26 cellular contexts compared by ENCODE assay signal in genomic region chr13:37382156-37382555, GRCh38.
A peak's percentile ranks its signal among the peaks of the same experiment; 100 is the strongest.
DNase-seq lines count a peak whose midpoint lies in the region; ATAC-seq, FAIRE-seq and TF ChIP-seq lines count a peak whose summit lies in the region.
"Had no signal": no experiment of that assay in that cellular context is flagged by ENCODE, and none has a peak within 500 bp of the region (broad histone marks: within the 10 kb centered on the region; RNA-seq: fewer than 3 reads in every experiment).

No MANE protein-coding gene starts in this region.

- BruUV-seq in HepG2 (replicated peaks; lab: Mats Ljungman, UMichigan): no TSS peak

- TF ChIP-seq CTCF in HepG2 (CRISPR knock-in tag; IDR thresholded peaks at IDR 0.05) (no peak), right lobe of liver (IDR thresholded peaks at IDR 0.05) (no peak), ovary (IDR thresholded peaks at IDR 0.05) (no peak)

- TF ChIP-seq EP300 in HepG2 (IDR thresholded peaks at IDR 0.05; ENCODE audit: low read depth in 2 of 2, low read length in 2 of 2) (no peak), HepG2 (CRISPR knock-in tag; IDR thresholded peaks at IDR 0.05; ENCODE audit: borderline replicate concordance) (no peak), ovary (IDR thresholded peaks at IDR 0.05) (no peak)

- no peaks in the 10 kb centered on the region for H3K27me3 ChIP-seq in HepG2 (ENCODE audit: control insufficient read depth in 1 of 2, insufficient read depth in 2 of 2, low read length in 2 of 2)
- no peaks in the 10 kb centered on the region for H3K27me3 ChIP-seq in right lobe of liver
- H3K27me3 ChIP-seq in ovary: no peaks in the 10 kb centered on the region
- H3K27me3 ChIP-seq: BLaER1 had no signal

- in situ Hi-C loops in HepG2 (cut with HindIII; ENCODE audit: extremely low pct_ligation_motif_present, low pct_unique_long_range_greater_than_20kb): no loop called here

- no peaks in the 10 kb centered on the region for H4K20me1 ChIP-seq in HepG2 (ENCODE audit: insufficient read depth, low read length)
- H4K20me1 ChIP-seq: BLaER1 had no signal

- CTCF ChIA-PET in HepG2 (lab: Yijun Ruan, JAX; ENCODE audit: low intra/inter-chr PET ratio, low total read pairs): no interaction called here

- no peak for TF ChIP-seq RAD21 in HepG2 (CRISPR knock-in tag; IDR thresholded peaks at IDR 0.05)

- no peak for FAIRE-seq in HepG2 (lab: Jason Lieb, UNC)
- FAIRE-seq: A204.1, G401.6, GM18507, GM19239, H54, K562 had no signal

- ATAC-seq in HepG2 (no peak), right lobe of liver (no peak), SK-N-SH treated with all-trans-retinoic acid at 6 μM for 48 hours (peak; percentile 36; the same call in 1 of the 3 replicates), GM21367 (IDR thresholded peaks at IDR 0.05; ENCODE audit: unreplicated experiment) (no peak), HG02642 (IDR thresholded peaks at IDR 0.05; ENCODE audit: poor library complexity, unreplicated experiment) (no peak)
- ATAC-seq: K562, Panc1 had no signal

- no peak overlapping the region for H3K4me3 ChIP-seq in HepG2 (replicated peaks in 1 of 3; ENCODE audit: insufficient read depth in 1 of 3, low read depth in 2 of 3, low read length in 3 of 3)
- H3K4me3 ChIP-seq in right lobe of liver: no peak overlapping the region
- no peak overlapping the region for H3K4me3 ChIP-seq in ovary
- H3K4me3 ChIP-seq: BLaER1, K562 had no signal

- POLR2A ChIA-PET in HepG2 (lab: Yijun Ruan, JAX): no interaction called here

- H3K9me3 ChIP-seq in HepG2 (ENCODE audit: low read length) (no peaks in the 10 kb centered on the region), right lobe of liver (no peaks in the 10 kb centered on the region), ovary (no peaks in the 10 kb centered on the region)
- H3K9me3 ChIP-seq: BLaER1, Caco-2 had no signal

- H3K4me2 ChIP-seq in HepG2 (ENCODE audit: low read depth, low read length): no peak overlapping the region
- H3K4me2 ChIP-seq: BLaER1 had no signal

- WGBS in HepG2 (ENCODE audit: low lambda C conversion rate): 4% methylated on average over 2 of the region's 2 CpGs
- 28% methylated on average over 2 of the region's 2 CpGs for WGBS in right lobe of liver (ENCODE audit: insufficient coverage, low coverage, low lambda C conversion rate, missing lambda C conversion rate)
- WGBS in ovary, 3 donors: 41 to 59% (median 44%) methylated on average over 2 of the region's 2 CpGs

- intact Hi-C loops in HepG2 (cut with micrococcal nuclease; ENCODE audit: unreplicated experiment): no loop called here
- intact Hi-C loops in right lobe of liver (cut with DNase I): no loop called here
- intact Hi-C loops in ovary (cut with DNase I): no loop called here

- no peaks in the 10 kb centered on the region for H3K4me1 ChIP-seq in HepG2 (ENCODE audit: insufficient read depth, low read length)
- H3K4me1 ChIP-seq in right lobe of liver: no peaks in the 10 kb centered on the region
- no peaks in the 10 kb centered on the region for H3K4me1 ChIP-seq in ovary (ENCODE audit: insufficient read depth)
- H3K4me1 ChIP-seq: BLaER1, Caco-2 had no signal

- H3K36me3 ChIP-seq in HepG2 (replicated peaks in 1 of 2; ENCODE audit: control insufficient read depth in 1 of 2, insufficient read depth in 2 of 2, low read length in 2 of 2) (no peaks in the 10 kb centered on the region), right lobe of liver (no peaks in the 10 kb centered on the region), ovary (no peaks in the 10 kb centered on the region)
- H3K36me3 ChIP-seq: BLaER1 had no signal

- no peak overlapping the region for H3K27ac ChIP-seq in HepG2 (ENCODE audit: extremely low read length, insufficient read depth, low read length)
- H3K27ac ChIP-seq in right lobe of liver: no peak overlapping the region
- H3K27ac ChIP-seq in ovary: no peak overlapping the region
- H3K27ac ChIP-seq: BLaER1 had no signal

- no peak overlapping the region for H2AFZ ChIP-seq in HepG2 (ENCODE audit: low read length)

- TF ChIP-seq POLR2A in HepG2 (IDR thresholded peaks at IDR 0.05; ENCODE audit: insufficient read depth in 1 of 2, low read depth in 2 of 2, low read length in 2 of 2) (no peak), right lobe of liver (IDR thresholded peaks at IDR 0.05) (no peak), ovary (IDR thresholded peaks at IDR 0.05) (no peak)

- no peaks in the 10 kb centered on the region for H3K79me2 ChIP-seq in HepG2 (ENCODE audit: insufficient read depth, low read length)

- DNase-seq in HepG2 (ENCODE audit: low spot score) (no peak), right lobe of liver (no peak), dedifferentiated amniotic fluid mesenchymal stem cell (ENCODE audit: extremely low spot score) (peak; percentile 28), ovary (no peak), glomerular visceral epithelial cell (ENCODE audit: extremely low spot score) (no peak)
- DNase-seq: Caco-2; CD4-positive, alpha-beta T cell; DMS 273 treated with DMSO at 0.1 percent for 48 hours; DND-41; NCI-H1105 treated with DMSO at 0.1 percent for 48 hours; NCI-H2029 treated with DMSO at 0.1 percent for 48 hours; NCI-H226; NCI-H510A treated with DMSO at 0.1 percent for 48 hours; NCI-H774; NK-92 treated with Interleukin-12 subunit alpha and Interleukin-12 subunit beta, amount 100 ng/mL, for 24 hours had no signal

- no peak overlapping the region for H3K9ac ChIP-seq in HepG2 (ENCODE audit: insufficient read depth, low read depth, low read length)
- H3K9ac ChIP-seq: BLaER1 had no signal

TF ChIP-seq in HepG2, 621 proteins besides CTCF, POLR2A, EP300 and RAD21:
- TF ChIP-seq REXO4 (CRISPR knock-in tag; IDR thresholded peaks at IDR 0.05; ENCODE audit: borderline replicate concordance) (no peak), ZFYVE20 (CRISPR knock-in tag; IDR thresholded peaks at IDR 0.05; ENCODE audit: borderline replicate concordance, low read depth) (no peak), ZNF547 (CRISPR knock-in tag; IDR thresholded peaks at IDR 0.05) (no peak), MAFF (IDR thresholded peaks at IDR 0.05; ENCODE audit: low read depth, low read length) (peak; percentile 58), KMT2B (CRISPR knock-in tag; IDR thresholded peaks at IDR 0.05) (no peak), MAFK (conservative IDR thresholded peaks at IDR 0.05 in 1 of 2, IDR thresholded peaks at IDR 0.05 in 1 of 2; ENCODE audit: low read length in 2 of 2) (peak; percentile 25 to 53; a peak in 3 of 4 replicates), ZNF614 (CRISPR knock-in tag; IDR thresholded peaks at IDR 0.05; ENCODE audit: borderline replicate concordance) (no peak)
- TF ChIP-seq, protein P1, sequence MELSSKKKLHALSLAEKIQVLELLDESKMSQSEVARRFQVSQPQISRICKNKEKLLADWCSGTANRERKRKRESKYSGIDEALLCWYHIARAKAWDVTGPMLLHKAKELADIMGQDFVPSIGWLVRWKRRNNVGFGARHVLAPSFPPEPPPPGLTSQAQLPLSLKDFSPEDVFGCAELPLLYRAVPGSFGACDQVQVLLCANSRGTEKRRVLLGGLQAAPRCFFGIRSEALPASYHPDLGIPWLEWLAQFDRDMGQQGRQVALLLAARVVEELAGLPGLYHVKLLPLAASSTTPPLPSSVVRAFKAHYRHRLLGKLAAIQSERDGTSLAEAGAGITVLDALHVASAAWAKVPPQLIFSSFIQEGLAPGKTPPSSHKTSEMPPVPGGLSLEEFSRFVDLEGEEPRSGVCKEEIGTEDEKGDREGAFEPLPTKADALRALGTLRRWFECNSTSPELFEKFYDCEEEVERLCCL (CRISPR knock-in tag; IDR thresholded peaks at IDR 0.05; ENCODE audit: borderline replicate concordance): no peak

TF ChIP-seq in SK-N-SH treated with all-trans-retinoic acid at 6 μM for 48 hours, 23 proteins besides CTCF, POLR2A, EP300 and RAD21:
- no peak for TF ChIP-seq ARNTL (CRISPR knock-in tag; IDR thresholded peaks at IDR 0.05; ENCODE audit: borderline replicate concordance, low read depth)
- TF ChIP-seq CSRNP3 (CRISPR knock-in tag; IDR thresholded peaks at IDR 0.05): no peak
- no peak for TF ChIP-seq ZNF8 (CRISPR knock-in tag; IDR thresholded peaks at IDR 0.05)
- no peak for TF ChIP-seq PPARA (CRISPR knock-in tag; IDR thresholded peaks at IDR 0.05; ENCODE audit: borderline replicate concordance)
